In the genomic region with DNA sequence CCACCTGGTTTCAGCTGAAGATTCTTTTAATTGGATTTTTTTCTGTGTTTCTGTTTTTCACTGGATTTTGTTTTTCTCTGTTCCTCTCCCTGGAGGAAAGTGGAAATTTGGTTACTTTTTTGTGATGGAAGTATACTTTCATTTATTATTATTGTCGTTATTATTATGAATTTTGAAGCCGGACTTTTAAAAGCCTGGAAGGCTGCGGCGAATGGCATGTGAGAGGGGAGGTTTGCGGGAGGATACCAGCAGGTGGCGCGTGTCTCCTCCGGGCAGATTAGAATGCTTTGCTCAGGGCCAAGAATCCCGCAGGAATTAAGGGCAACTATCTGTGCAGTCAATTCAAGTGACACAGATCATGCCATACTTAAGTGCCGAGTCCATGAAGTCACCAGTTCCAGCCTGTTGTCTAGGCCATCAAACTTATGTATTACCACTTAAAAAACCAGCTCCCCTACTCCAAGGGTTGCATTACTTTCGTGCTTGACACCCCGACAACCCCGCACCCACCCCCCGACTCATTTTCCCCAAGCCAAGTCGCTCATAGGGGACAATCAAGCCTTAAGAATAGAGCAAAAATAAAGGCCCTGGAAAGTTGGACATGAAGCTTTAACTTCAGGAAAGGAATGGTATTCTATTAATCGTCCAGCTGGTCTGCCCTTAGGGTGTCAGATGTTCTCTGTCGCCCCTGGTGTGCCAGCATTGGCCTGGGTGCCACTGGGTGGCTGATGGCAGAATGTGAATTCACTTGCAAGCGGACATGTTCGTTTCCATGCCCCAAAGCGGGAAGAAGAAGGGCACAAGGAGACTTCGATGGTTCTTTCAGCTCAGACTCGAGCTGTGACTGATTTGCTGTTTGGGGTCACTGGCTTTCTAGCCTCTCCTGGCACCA, we compare ENCODE assay signal across 8 cellular contexts. TPM values are rescaled to one million over a fixed set of nuclear protein-coding genes. Genes with fewer than 3 reads are reported as not detected.
DNase-seq lines count a peak whose midpoint lies in the region; ATAC-seq, FAIRE-seq and TF ChIP-seq lines count a peak whose summit lies in the region.

No MANE protein-coding gene starts in this region.

- TF ChIP-seq POLR2A in suprapubic skin (IDR thresholded peaks at IDR 0.05): no peak

- peak overlapping the region; percentile 82 for H3K4me3 ChIP-seq in Jurkat, Clone E6-1 (ENCODE audit: low read length)
- H3K4me3 ChIP-seq in suprapubic skin: peak overlapping the region; percentile 99

- H3K9me3 ChIP-seq in suprapubic skin: no peaks in the 10 kb centered on the region

- ATAC-seq in HG03097 (IDR thresholded peaks at IDR 0.05; ENCODE audit: low FRiP score, unreplicated experiment): no peak

- TF ChIP-seq CTCF in D721Med (IDR thresholded peaks at IDR 0.05; ENCODE audit: insufficient read depth, missing control alignments) (peak; percentile 87), suprapubic skin (IDR thresholded peaks at IDR 0.05) (peak; percentile 74 to 85)

- 26% methylated on average over 22 of the region's 22 CpGs for WGBS in suprapubic skin

- no peaks in the 10 kb centered on the region for H3K36me3 ChIP-seq in suprapubic skin

- no peak overlapping the region for H3K27ac ChIP-seq in suprapubic skin

- peak; percentile 6 for FAIRE-seq in D721Med (lab: Jason Lieb, UNC)

- no peak for TF ChIP-seq EP300 in suprapubic skin (IDR thresholded peaks at IDR 0.05)

- H3K4me1 ChIP-seq in suprapubic skin: peaks cover 36% of the 10 kb centered on the region

- no peaks in the 10 kb centered on the region for H3K27me3 ChIP-seq in suprapubic skin

- DNase-seq in D721Med (ENCODE audit: insufficient read length, low spot score) (no peak), RKO (ENCODE audit: low spot score) (peak; percentile 88), germinal center (ENCODE audit: low spot score) (peak; percentile 54), nucleus accumbens (lab: John Stamatoyannopoulos, UW) (peak in 39 of 56 donors; percentile 1 to 77 (median 24)), suprapubic skin (ENCODE audit: low spot score in 2 of 2) (peak; percentile 82 to 88)
- DNase-seq in Jurkat, Clone E6-1 (ENCODE audit: low read depth, low spot score): no peak
- DNase-seq in activated gamma-delta T cell treated with anti-CD3 and anti-CD28 coated beads, Interleukin-2, amount 50 U/mL, for 16 hours (ENCODE audit: low read depth): peak; percentile 45

RNA-seq across cellular contexts. Expression of a gene that starts 1.3 kb away (rescaled TPM):
- polyA plus RNA-seq in Jurkat, Clone E6-1 (2012; ENCODE audit: insufficient read depth, insufficient read length): 11.3 TPM
- total RNA-seq in suprapubic skin: 10 to 100 TPM; 29.1 to 44.7 (median 34.9) TPM

Comparison
In these comparisons a context has a peak if more than half of its experiments do, and no peak if none do; other contexts are left out.
1. DNase-seq: peak in RKO (single experiment), activated gamma-delta T cell treated with anti-CD3 and anti-CD28 coated beads, Interleukin-2, amount 50 U/mL, for 16 hours (single experiment), germinal center (single experiment), nucleus accumbens (39 of 56) and suprapubic skin (2 of 2); none in D721Med (single experiment) and Jurkat, Clone E6-1 (single experiment).